In genomic region chr4:128831526-128832252, GRCh38 we compare ENCODE assay signal across 8 cellular contexts. TPM values are rescaled to one million over a fixed set of nuclear protein-coding genes. Genes with fewer than 3 reads are reported as not detected.
DNase-seq lines count a peak whose midpoint lies in the region; ATAC-seq, FAIRE-seq and TF ChIP-seq lines count a peak whose summit lies in the region.

No MANE protein-coding gene starts in this region.

- H3K4me1 Mint-ChIP-seq in activated naive CD4-positive, alpha-beta T cell treated with anti-CD3 and anti-CD28 coated beads, Interleukin-2, amount 10 ng/mL, durations not matched to agents 7 days and 5 days, result peaks cover 25% of the 10 kb centered on the region

- H3K9me3 Mint-ChIP-seq in activated naive CD4-positive, alpha-beta T cell treated with anti-CD3 and anti-CD28 coated beads, Interleukin-2, amount 10 ng/mL, durations not matched to agents 7 days and 5 days, result no peaks in the 10 kb centered on the region

- WGBS in HUES64, result 37% methylated on average over 9 of the region's 9 CpGs

- H3K9ac ChIP-seq in HUES64 (ENCODE audit: low read depth, low read length) (peak overlapping the region; percentile 9; the same call in 1 of the 2 replicates), parathyroid adenoma (no peak overlapping the region)

- no peak for FAIRE-seq in RCC 7860 (lab: Jason Lieb, UNC)

- H3K9me3 ChIP-seq in HUES64 (ENCODE audit: insufficient read depth, low read depth, low read length) (no peaks in the 10 kb centered on the region), parathyroid adenoma (ENCODE audit: control insufficient read depth, low read length) (no peaks in the 10 kb centered on the region)

- no peak overlapping the region for H3K4me3 Mint-ChIP-seq in activated naive CD4-positive, alpha-beta T cell treated with anti-CD3 and anti-CD28 coated beads, Interleukin-2, amount 10 ng/mL, durations not matched to agents 7 days and 5 days

- DNase-seq in activated naive CD4-positive, alpha-beta T cell treated with anti-CD3 and anti-CD28 coated beads, Interleukin-2, amount 10 ng/mL, durations not matched to agents 7 days and 5 days, result no peak
- DNase-seq in activated naive CD4-positive, alpha-beta T cell treated with anti-CD3 and anti-CD28 coated beads, Interleukin-2, amount 50 U/mL, for 16 hours, result no peak
- peak; percentile 68 for DNase-seq in brain pericyte (ENCODE audit: low read depth, low spot score)
- DNase-seq in RCC 7860 (ENCODE audit: low spot score), result no peak
- no peak for DNase-seq in stimulated activated CD4-positive, alpha-beta T cell treated with anti-CD3 and anti-CD28 coated beads, Interleukin-15, amount 100 ng/mL, for 24 hours

- no peak for ATAC-seq in HG03196 (IDR thresholded peaks at IDR 0.05; ENCODE audit: unreplicated experiment)

- H3K27ac ChIP-seq in HUES64 (ENCODE audit: low read depth, low read length) (peak overlapping the region; percentile 68; the same call in 1 of the 2 replicates), parathyroid adenoma (peak overlapping the region; percentile 33)

- H3K4me1 ChIP-seq in HUES64 (ENCODE audit: insufficient read depth, low read length) (peaks cover 62% of the 10 kb centered on the region), parathyroid adenoma (peaks cover 16% of the 10 kb centered on the region)

- H3K4me2 ChIP-seq in parathyroid adenoma (ENCODE audit: low read length), result peak overlapping the region; percentile 2

- peaks cover 43% of the 10 kb centered on the region for H3K36me3 Mint-ChIP-seq in activated naive CD4-positive, alpha-beta T cell treated with anti-CD3 and anti-CD28 coated beads, Interleukin-2, amount 10 ng/mL, durations not matched to agents 7 days and 5 days

- no peak for TF ChIP-seq CTCF in parathyroid adenoma (IDR thresholded peaks at IDR 0.05)

- H2AFZ ChIP-seq in parathyroid adenoma, result no peak overlapping the region

- peaks cover 13% of the 10 kb centered on the region for H3K79me2 ChIP-seq in parathyroid adenoma

- H3K36me3 ChIP-seq in HUES64 (ENCODE audit: insufficient read depth, low read length) (peaks cover 72% of the 10 kb centered on the region), parathyroid adenoma (ENCODE audit: control insufficient read depth, insufficient read depth, low read length) (no peaks in the 10 kb centered on the region)

- no peaks in the 10 kb centered on the region for H3K27me3 ChIP-seq in HUES64 (ENCODE audit: insufficient read depth, low read length)
- H3K27me3 ChIP-seq in parathyroid adenoma (ENCODE audit: control insufficient read depth, insufficient read depth, low read length), result no peaks in the 10 kb centered on the region

- CTCF ChIA-PET in activated naive CD4-positive, alpha-beta T cell treated with anti-CD3 and anti-CD28 coated beads, Interleukin-2, amount 10 ng/mL, durations not matched to agents 7 days and 5 days (lab: Charles Lee), result interaction anchor here (1.1 to 1.6 kb wide), 2 partner anchors 7 to 9 kb away, joined by 3 to 6 read pairs; no protein-coding TSS in a partner anchor

- H3K27me3 Mint-ChIP-seq in activated naive CD4-positive, alpha-beta T cell treated with anti-CD3 and anti-CD28 coated beads, Interleukin-2, amount 10 ng/mL, durations not matched to agents 7 days and 5 days, result no peaks in the 10 kb centered on the region

- H3K4me3 ChIP-seq in HUES64 (ENCODE audit: low read length) (peak overlapping the region; percentile 15), parathyroid adenoma (ENCODE audit: low read depth, low read length) (no peak overlapping the region)

- peak overlapping the region; percentile 9 for H3K27ac Mint-ChIP-seq in activated naive CD4-positive, alpha-beta T cell treated with anti-CD3 and anti-CD28 coated beads, Interleukin-2, amount 10 ng/mL, durations not matched to agents 7 days and 5 days

RNA-seq across cellular contexts. Expression of gene JADE1, which starts 22.2 kb away (rescaled TPM):
- polyA plus RNA-seq in HUES64 (2013, experiment 1 of 2), result 53.4 TPM
- 47.4 TPM for polyA plus RNA-seq in HUES64 (2013, experiment 2 of 2)
